In genomic region chr2:5230879-5231278, GRCh38 we compare ENCODE assay signal across 25 cellular contexts.
DNase-seq lines count a peak whose midpoint lies in the region; ATAC-seq, FAIRE-seq and TF ChIP-seq lines count a peak whose summit lies in the region.
"Had no signal": no experiment of that assay in that cellular context is flagged by ENCODE, and none has a peak within 500 bp of the region (broad histone marks: within the 10 kb centered on the region; RNA-seq: fewer than 3 reads in every experiment).

No MANE protein-coding gene starts in this region.

- peak; percentile 78 to 90 for ATAC-seq in gastrocnemius medialis
- ATAC-seq: A549, GM12878 had no signal

- peak overlapping the region; percentile 30; the same call in 1 of the 2 replicates for H2AFZ ChIP-seq in H1 (ENCODE audit: low read length)
- H2AFZ ChIP-seq in neuronal stem cell (ENCODE audit: low read length): peak overlapping the region; percentile 53

- H4K91ac ChIP-seq in H1 (replicated peaks; ENCODE audit: insufficient read length, low read length) (no peak overlapping the region), neuronal stem cell (ENCODE audit: low read depth, low read length, poor library complexity) (no peak overlapping the region)

- POLR2A ChIA-PET in H1 (lab: Charles Lee; ENCODE audit: partially characterized antibody): no interaction called here

- no peaks in the 10 kb centered on the region for H3K23me2 ChIP-seq in H1 (ENCODE audit: low read depth, low read length)

- no peak overlapping the region for H3K9ac ChIP-seq in H1 (replicated peaks in 1 of 4; ENCODE audit: extremely low read depth in 1 of 4, low read depth in 3 of 4, low read length in 3 of 4)
- H3K9ac ChIP-seq in neuronal stem cell (ENCODE audit: low read depth, low read length, poor library complexity): no peak overlapping the region
- H3K9ac ChIP-seq: BLaER1 had no signal

- H3K27me3 ChIP-seq in H1 (replicated peaks in 1 of 4; ENCODE audit: control insufficient read depth in 3 of 4, extremely low read depth in 1 of 4, insufficient read depth in 3 of 4, low read length in 3 of 4) (no peaks in the 10 kb centered on the region; a peak in 1 of 7 replicates), neuronal stem cell (ENCODE audit: control insufficient read depth in 3 of 3, insufficient read depth in 3 of 3, low read depth in 1 of 3, low read length in 3 of 3) (no peaks in the 10 kb centered on the region), gastrocnemius medialis (no peaks in the 10 kb centered on the region), BE2C (no peaks in the 10 kb centered on the region)
- H3K27me3 ChIP-seq: BLaER1 had no signal

- H3K18ac ChIP-seq in H1 (ENCODE audit: extremely low read depth, low read length) (no peak overlapping the region), neuronal stem cell (ENCODE audit: low read length) (no peak overlapping the region)

- H3K4me1 ChIP-seq in H1 (replicated peaks in 1 of 4; ENCODE audit: control insufficient read depth in 3 of 4, insufficient read depth in 4 of 4, low read length in 3 of 4): peaks cover 0 to 3% (median 0%) of the 10 kb centered on the region in 4 experiments; a peak in 1 of 7 replicates
- peaks cover 4 to 8% of the 10 kb centered on the region in 2 donors for H3K4me1 ChIP-seq in neuronal stem cell (ENCODE audit: control insufficient read depth in 2 of 2, insufficient read depth in 1 of 2, low read depth in 1 of 2, low read length in 2 of 2)
- peaks cover 7 to 11% of the 10 kb centered on the region in 2 donors for H3K4me1 ChIP-seq in gastrocnemius medialis
- H3K4me1 ChIP-seq in BE2C: no peaks in the 10 kb centered on the region
- H3K4me1 ChIP-seq: A549 had no signal

- DNase-seq in H1 (ENCODE audit: low read depth in 1 of 2, low spot score in 2 of 2) (no peak), neuronal stem cell (ENCODE audit: low spot score) (no peak), gastrocnemius medialis (peak in 1 of 2 donors; percentile 11), occipital lobe (lab: John Stamatoyannopoulos, UW) (no peak), BE2C (no peak), amniotic stem cell (lab: John Stamatoyannopoulos, UW) (no peak)
- DNase-seq: 8988T; AML-193; C1 segment of cervical spinal cord; CD4-positive, alpha-beta memory T cell; CD4-positive, CD25-positive, alpha-beta regulatory T cell; CD8-positive, alpha-beta memory T cell; COR-L47; DMS 273 treated with DMSO at 0.1 percent for 48 hours; DMS153; DMS53; DMS79; DND-41; EL; GDM1 had no signal

- H2BK15ac ChIP-seq in H1 (ENCODE audit: low read length) (no peak overlapping the region), neuronal stem cell (ENCODE audit: low read length) (no peak overlapping the region)

- no peak overlapping the region for H3K23ac ChIP-seq in H1 (ENCODE audit: insufficient read length)
- H3K23ac ChIP-seq in neuronal stem cell (ENCODE audit: low read depth, low read length, poor library complexity): no peak overlapping the region

- H3K4me2 ChIP-seq in H1 (ENCODE audit: insufficient read depth in 1 of 2, low read depth in 2 of 2, low read length in 2 of 2) (no peak overlapping the region), neuronal stem cell (ENCODE audit: insufficient read depth, low read length, poor library complexity, severe bottlenecking) (no peak overlapping the region)
- H3K4me2 ChIP-seq: A549, BLaER1 had no signal

- FAIRE-seq in H1 (lab: Jason Lieb, UNC): no peak
- FAIRE-seq: A549, GM12878, GM12892, GM18507 had no signal

- H2BK20ac ChIP-seq in H1 (ENCODE audit: low read length): no peak overlapping the region

- in situ Hi-C loops in gastrocnemius medialis (cut with MboI; ENCODE audit: low sequenced_read_pairs in 4 of 4): no loop called here

- H3K79me1 ChIP-seq in H1 (ENCODE audit: low read depth, low read length) (no peaks in the 10 kb centered on the region), neuronal stem cell (ENCODE audit: low read depth, low read length) (no peaks in the 10 kb centered on the region)

- no peak for TF ChIP-seq EP300 in H1 (IDR thresholded peaks at IDR 0.05; ENCODE audit: borderline replicate concordance in 1 of 2, low read depth in 2 of 2, low read length in 2 of 2)

- no peak overlapping the region for H4K5ac ChIP-seq in H1 (ENCODE audit: insufficient read length, low read depth, low read length)

- H3K9me3 ChIP-seq in H1 (ENCODE audit: insufficient read depth in 2 of 2, low read depth in 1 of 2, low read length in 1 of 2): no peaks in the 10 kb centered on the region
- no peaks in the 10 kb centered on the region for H3K9me3 ChIP-seq in neuronal stem cell (replicated peaks in 1 of 2; ENCODE audit: control insufficient read depth in 2 of 2, insufficient read depth in 1 of 2, low read depth in 1 of 2, low read length in 2 of 2)
- no peaks in the 10 kb centered on the region for H3K9me3 ChIP-seq in gastrocnemius medialis
- no peaks in the 10 kb centered on the region for H3K9me3 ChIP-seq in BE2C
- H3K9me3 ChIP-seq: BLaER1 had no signal

- CTCF ChIA-PET in H1 (lab: Charles Lee; ENCODE audit: partially characterized antibody): interaction anchor here (0.6 to 1.4 kb wide), 2 partner anchors 57 to 191 kb away, joined by 3 read pairs; no protein-coding TSS in a partner anchor

- H2BK120ac ChIP-seq in H1 (replicated peaks; ENCODE audit: low read depth, low read length) (no peak overlapping the region), neuronal stem cell (ENCODE audit: low read depth, low read length) (no peak overlapping the region)

- no peak overlapping the region for H3K14ac ChIP-seq in H1 (ENCODE audit: insufficient read length)
- no peak overlapping the region for H3K14ac ChIP-seq in neuronal stem cell (ENCODE audit: low read length)

- H3K36me3 ChIP-seq in H1 (ENCODE audit: control insufficient read depth in 2 of 4, insufficient read depth in 4 of 4, low read length in 3 of 4): no peaks in the 10 kb centered on the region
- H3K36me3 ChIP-seq in neuronal stem cell (replicated peaks in 1 of 2; ENCODE audit: control insufficient read depth in 2 of 2, insufficient read depth in 2 of 2, low read length in 2 of 2): no peaks in the 10 kb centered on the region
- no peaks in the 10 kb centered on the region for H3K36me3 ChIP-seq in gastrocnemius medialis
- no peaks in the 10 kb centered on the region for H3K36me3 ChIP-seq in BE2C
- H3K36me3 ChIP-seq: BLaER1 had no signal

- H3K4ac ChIP-seq in H1 (replicated peaks; ENCODE audit: insufficient read length, low read depth, low read length) (no peak overlapping the region), neuronal stem cell (ENCODE audit: low read length) (no peak overlapping the region)

- H2BK5ac ChIP-seq in H1 (ENCODE audit: low read depth, low read length) (no peak overlapping the region), neuronal stem cell (ENCODE audit: low read length) (no peak overlapping the region)

- intact Hi-C loops in gastrocnemius medialis (cut with DNase I; ENCODE audit: low total_unique reads): no loop called here

- H3K56ac ChIP-seq in H1 (replicated peaks; ENCODE audit: insufficient read length, low read depth, low read length): no peak overlapping the region

- H3K4me3 ChIP-seq in H1 (ENCODE audit: extremely low read depth in 1 of 4, insufficient read depth in 2 of 4, low read depth in 3 of 4, low read length in 4 of 4) (no peak overlapping the region), neuronal stem cell (ENCODE audit: low read length in 2 of 2) (no peak overlapping the region), gastrocnemius medialis (no peak overlapping the region), BE2C (ENCODE audit: low read depth, low read length) (no peak overlapping the region)
- H3K4me3 ChIP-seq: A549, BLaER1, GM12878 had no signal

- no peak overlapping the region for H2BK12ac ChIP-seq in H1 (ENCODE audit: low read depth, low read length)
- H2BK12ac ChIP-seq in neuronal stem cell (ENCODE audit: low read length): no peak overlapping the region

- 90% methylated on average over 4 of the region's 4 CpGs; no CpG with 5 or more reads in 1 of the 2 experiments for WGBS in H1 (ENCODE audit: extremely low coverage in 1 of 2, insufficient coverage in 1 of 2, insufficient read length in 1 of 2, insufficient replicate concordance in 2 of 2, low coverage in 1 of 2, low lambda C conversion rate in 2 of 2, missing lambda C conversion rate in 1 of 2), 2 experiments
- WGBS in neuronal stem cell (ENCODE audit: extremely low coverage in 2 of 2, insufficient read length in 2 of 2, insufficient replicate concordance in 1 of 2), 2 donors: no CpG with 5 or more reads among the region's 4 CpGs

- H4K8ac ChIP-seq in H1 (ENCODE audit: extremely low read depth, insufficient read depth, low read length) (no peak overlapping the region), neuronal stem cell (ENCODE audit: low read depth, low read length) (no peak overlapping the region)

- no peak for TF ChIP-seq CTCF in H1 (IDR thresholded peaks at IDR 0.05; ENCODE audit: control extremely low read depth in 1 of 3, insufficient read depth in 1 of 3, low read depth in 1 of 3, low read length in 3 of 3)
- TF ChIP-seq CTCF in gastrocnemius medialis (IDR thresholded peaks at IDR 0.05 in 4 of 5, conservative IDR thresholded peaks at IDR 0.05 in 1 of 5): no peak
- TF ChIP-seq CTCF in BE2C (IDR thresholded peaks at IDR 0.05; ENCODE audit: low read depth, low read length): no peak

- TF ChIP-seq RAD21 in H1 (IDR thresholded peaks at IDR 0.05 in 1 of 2, conservative IDR thresholded peaks at IDR 0.05 in 1 of 2; ENCODE audit: low read depth in 2 of 2, low read length in 2 of 2): no peak

- no peaks in the 10 kb centered on the region for H3K79me2 ChIP-seq in H1 (ENCODE audit: control insufficient read depth in 1 of 2, insufficient read depth in 2 of 2, low read length in 2 of 2)

- H3K27ac ChIP-seq in H1 (ENCODE audit: low read depth, low read length): no peak overlapping the region
- no peak overlapping the region for H3K27ac ChIP-seq in neuronal stem cell (replicated peaks; ENCODE audit: low read length)
- H3K27ac ChIP-seq in gastrocnemius medialis: peak overlapping the region in 3 of 4 donors; percentile 12 to 55 (median 36)
- H3K27ac ChIP-seq: A549, BLaER1 had no signal

- H2AK5ac ChIP-seq in H1 (ENCODE audit: low read depth, low read length) (no peak overlapping the region), neuronal stem cell (ENCODE audit: low read depth, low read length) (no peak overlapping the region)

- H4K20me1 ChIP-seq in H1 (replicated peaks in 1 of 2; ENCODE audit: control insufficient read depth in 1 of 2, insufficient read depth in 2 of 2, low read length in 2 of 2): no peaks in the 10 kb centered on the region
- H4K20me1 ChIP-seq: BLaER1 had no signal

- TF ChIP-seq POLR2A in H1 (IDR thresholded peaks at IDR 0.05; ENCODE audit: control extremely low read depth in 1 of 2, low read depth in 2 of 2, low read length in 2 of 2): no peak
- TF ChIP-seq POLR2A in gastrocnemius medialis (IDR thresholded peaks at IDR 0.05): no peak

TF ChIP-seq in H1, 55 proteins besides CTCF, POLR2A, EP300 and RAD21:
- TF ChIP-seq SIRT6 (IDR thresholded peaks at IDR 0.05; ENCODE audit: low read length) (no peak), JUND (IDR thresholded peaks at IDR 0.05; ENCODE audit: low read length) (no peak), ZNF274 (IDR thresholded peaks at IDR 0.05; ENCODE audit: borderline replicate concordance, extremely low read depth, low read length) (no peak), CREB1 (IDR thresholded peaks at IDR 0.05) (no peak)

Comparison
In these comparisons a context has a peak if more than half of its experiments do, and no peak if none do; other contexts are left out.
1. H3K27ac ChIP-seq: peak in gastrocnemius medialis (3 of 4); none in H1 (single experiment) and neuronal stem cell (single experiment).